ENCODE assay signal across 1 cellular context in the genomic region with DNA sequence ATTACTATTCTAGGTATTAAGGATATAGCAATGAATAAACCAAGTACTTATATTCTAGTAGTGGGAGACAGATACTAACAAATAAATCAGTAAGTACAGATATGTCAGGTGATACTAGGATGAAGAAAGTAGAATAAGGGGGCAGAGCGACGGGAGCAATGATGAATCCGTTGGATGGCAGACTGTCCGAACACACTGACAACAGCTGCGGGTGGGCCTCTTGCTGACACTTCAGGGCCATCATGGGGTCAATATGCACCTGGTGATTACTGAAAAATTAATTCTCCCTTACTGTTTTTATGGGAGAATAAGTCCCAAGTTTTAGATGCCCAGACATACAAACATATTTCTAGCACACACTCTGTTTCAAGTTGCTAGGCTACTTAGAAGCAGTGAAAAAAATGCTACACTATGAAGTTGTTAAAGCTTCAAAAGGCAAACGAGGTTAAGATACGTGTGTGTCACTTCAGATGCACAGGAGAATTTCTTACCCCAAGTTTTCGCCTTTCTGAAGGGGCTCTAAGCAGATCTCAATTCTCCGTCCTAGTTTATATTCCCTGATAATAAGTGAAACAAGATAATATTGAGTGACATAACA.
TF ChIP-seq lines count a peak whose summit lies in the region.

No MANE protein-coding gene starts in this region.

TF ChIP-seq in HCT116, 20 proteins besides CTCF, POLR2A, EP300 and RAD21 (continued from another document):
- TF ChIP-seq MAX (IDR thresholded peaks at IDR 0.05): no peak
- no peak for TF ChIP-seq FOSL1 (IDR thresholded peaks at IDR 0.05; ENCODE audit: low read depth)
- TF ChIP-seq EZH2phosphoT487 (IDR thresholded peaks at IDR 0.05; ENCODE audit: borderline replicate concordance): no peak
- TF ChIP-seq TCF7L2 (IDR thresholded peaks at IDR 0.05; ENCODE audit: borderline replicate concordance, extremely low read depth, insufficient read depth, insufficient read length): no peak
- TF ChIP-seq, protein P1, sequence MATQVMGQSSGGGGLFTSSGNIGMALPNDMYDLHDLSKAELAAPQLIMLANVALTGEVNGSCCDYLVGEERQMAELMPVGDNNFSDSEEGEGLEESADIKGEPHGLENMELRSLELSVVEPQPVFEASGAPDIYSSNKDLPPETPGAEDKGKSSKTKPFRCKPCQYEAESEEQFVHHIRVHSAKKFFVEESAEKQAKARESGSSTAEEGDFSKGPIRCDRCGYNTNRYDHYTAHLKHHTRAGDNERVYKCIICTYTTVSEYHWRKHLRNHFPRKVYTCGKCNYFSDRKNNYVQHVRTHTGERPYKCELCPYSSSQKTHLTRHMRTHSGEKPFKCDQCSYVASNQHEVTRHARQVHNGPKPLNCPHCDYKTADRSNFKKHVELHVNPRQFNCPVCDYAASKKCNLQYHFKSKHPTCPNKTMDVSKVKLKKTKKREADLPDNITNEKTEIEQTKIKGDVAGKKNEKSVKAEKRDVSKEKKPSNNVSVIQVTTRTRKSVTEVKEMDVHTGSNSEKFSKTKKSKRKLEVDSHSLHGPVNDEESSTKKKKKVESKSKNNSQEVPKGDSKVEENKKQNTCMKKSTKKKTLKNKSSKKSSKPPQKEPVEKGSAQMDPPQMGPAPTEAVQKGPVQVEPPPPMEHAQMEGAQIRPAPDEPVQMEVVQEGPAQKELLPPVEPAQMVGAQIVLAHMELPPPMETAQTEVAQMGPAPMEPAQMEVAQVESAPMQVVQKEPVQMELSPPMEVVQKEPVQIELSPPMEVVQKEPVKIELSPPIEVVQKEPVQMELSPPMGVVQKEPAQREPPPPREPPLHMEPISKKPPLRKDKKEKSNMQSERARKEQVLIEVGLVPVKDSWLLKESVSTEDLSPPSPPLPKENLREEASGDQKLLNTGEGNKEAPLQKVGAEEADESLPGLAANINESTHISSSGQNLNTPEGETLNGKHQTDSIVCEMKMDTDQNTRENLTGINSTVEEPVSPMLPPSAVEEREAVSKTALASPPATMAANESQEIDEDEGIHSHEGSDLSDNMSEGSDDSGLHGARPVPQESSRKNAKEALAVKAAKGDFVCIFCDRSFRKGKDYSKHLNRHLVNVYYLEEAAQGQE (IDR thresholded peaks at IDR 0.05; ENCODE audit: low read depth): no peak
- no peak for TF ChIP-seq YY1 (IDR thresholded peaks at IDR 0.05; ENCODE audit: extremely low read depth, insufficient replicate concordance, low read depth, low read length)
- TF ChIP-seq ZFX (IDR thresholded peaks at IDR 0.05): no peak
TF ChIP-seq in HCT116: peak in this region for 0.
